Comparison of ENCODE assay signal across 8 cellular contexts in the genomic region with DNA sequence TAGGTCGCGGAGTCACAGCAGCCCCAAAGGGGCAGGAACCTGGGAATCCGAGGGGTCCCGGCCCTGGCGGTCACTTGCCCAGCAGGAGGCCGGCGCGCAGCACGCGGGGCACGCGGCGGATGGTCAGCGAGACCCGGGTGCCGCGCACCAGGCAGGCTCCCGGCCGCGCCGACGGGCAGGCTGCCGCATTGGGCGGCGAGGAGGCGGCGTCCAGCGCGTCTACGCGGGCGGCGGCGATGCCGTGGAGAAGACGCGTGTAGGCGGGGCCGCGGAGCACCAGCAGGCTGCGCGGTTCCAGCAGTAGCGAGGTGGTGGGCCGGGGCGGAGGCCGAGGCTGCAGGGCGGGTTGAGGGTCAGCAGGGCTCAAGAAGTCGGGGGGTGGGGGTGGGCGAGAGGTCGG. TPM values are rescaled to one million over a fixed set of nuclear protein-coding genes. Genes with fewer than 3 reads are reported as not detected.
DNase-seq lines count a peak whose midpoint lies in the region; ATAC-seq, FAIRE-seq and TF ChIP-seq lines count a peak whose summit lies in the region.

No MANE protein-coding gene starts in this region.

- H3K9me3 ChIP-seq in SK-N-MC (ENCODE audit: low read depth, low read length) (no peaks in the 10 kb centered on the region), body of pancreas (no peaks in the 10 kb centered on the region), iPS DF 6.9 (ENCODE audit: control insufficient read depth, insufficient read depth, low read length) (no peaks in the 10 kb centered on the region)

- H3K27me3 ChIP-seq in body of pancreas (no peaks in the 10 kb centered on the region), iPS DF 6.9 (ENCODE audit: control insufficient read depth, insufficient read depth, low read length) (no peaks in the 10 kb centered on the region)

- peak; percentile 51 for DNase-seq in AG10803 (ENCODE audit: low read depth)
- peak; percentile 52 for DNase-seq in HPDE6-E6E7 (ENCODE audit: extremely low spot score)
- DNase-seq in SK-N-MC (ENCODE audit: low read depth, low spot score): no peak
- DNase-seq in body of pancreas: peak; percentile 66 to 78 (median 74)
- no peak for DNase-seq in iPS DF 6.9 (ENCODE audit: low read depth, low spot score)
- no peak for DNase-seq in skeletal muscle cell (ENCODE audit: low read depth)
- no peak for DNase-seq in HTR-8/SVneo (ENCODE audit: insufficient read length, low spot score)

- peaks cover 29% of the 10 kb centered on the region for H3K4me1 ChIP-seq in body of pancreas
- peaks cover 2% of the 10 kb centered on the region; the same call in 1 of the 2 replicates for H3K4me1 ChIP-seq in iPS DF 6.9 (ENCODE audit: control insufficient read depth, insufficient read depth, low read length)

- peak in 2 of 3 donors; percentile 8 to 10 for TF ChIP-seq POLR2A in body of pancreas (IDR thresholded peaks at IDR 0.05)

- H3K4me3 ChIP-seq in AG10803 (ENCODE audit: low read length) (peak overlapping the region; percentile 57), SK-N-MC (peak overlapping the region; percentile 76), body of pancreas (peak overlapping the region; percentile 10 to 18), iPS DF 6.9 (ENCODE audit: low read length) (peak overlapping the region; percentile 51; the same call in 1 of the 2 replicates), skeletal muscle cell (ENCODE audit: low read depth, low read length) (peak overlapping the region; percentile 48)

- TF ChIP-seq CTCF in AG10803 (conservative IDR thresholded peaks at IDR 0.05; ENCODE audit: low read length) (no peak), body of pancreas (IDR thresholded peaks at IDR 0.05) (no peak)

- WGBS in body of pancreas, 2 donors: 1% methylated on average over 14 to 46 of the region's 50 CpGs
- no CpG with 5 or more reads among the region's 50 CpGs for WGBS in iPS DF 6.9 (ENCODE audit: insufficient coverage, insufficient read length)

- H3K9ac ChIP-seq in SK-N-MC (ENCODE audit: insufficient read length): peak overlapping the region; percentile 76

- H3K36me3 ChIP-seq in SK-N-MC (ENCODE audit: insufficient read depth, low read length) (no peaks in the 10 kb centered on the region), body of pancreas (replicated peaks in 1 of 2; ENCODE audit: insufficient read depth in 1 of 2, low read depth in 2 of 2) (no peaks in the 10 kb centered on the region), iPS DF 6.9 (ENCODE audit: control insufficient read depth, insufficient read depth, low read length) (peaks cover 6% of the 10 kb centered on the region; the same call in 1 of the 2 replicates)

- peak; percentile 50 for ATAC-seq in body of pancreas
- no peak for ATAC-seq in GM21528 (IDR thresholded peaks at IDR 0.05; ENCODE audit: low FRiP score, unreplicated experiment)

- no peak for FAIRE-seq in HTR-8/SVneo (lab: Jason Lieb, UNC)

- intact Hi-C loops in body of pancreas (cut with DNase I): no loop called here

- H3K27ac ChIP-seq in SK-N-MC (no peak overlapping the region), body of pancreas (peak overlapping the region in 3 of 4 donors; percentile 65 to 84 (median 74)), iPS DF 6.9 (ENCODE audit: low read length) (no peak overlapping the region)

RNA-seq across cellular contexts. Expression of gene SYNE4, which starts 0.6 kb away (rescaled TPM):
- 1 to 10 TPM; 4.9 to 9.3 TPM for total RNA-seq in body of pancreas

RNA-seq across cellular contexts. Expression of gene ALKBH6, which starts 4.8 kb away (rescaled TPM):
- 10 to 100 TPM in 1 of 2 donors, 1 to 10 TPM in 1; 9.6 to 33.0 TPM for total RNA-seq in body of pancreas

RNA-seq across cellular contexts. Expression of gene SDHAF1, which starts 14.2 kb away (rescaled TPM):
- total RNA-seq in body of pancreas: 10 to 100 TPM; 33.9 to 39.2 TPM

RNA-seq across cellular contexts. Expression of gene CLIP3, which starts 23.5 kb away (rescaled TPM):
- 1 to 10 TPM; 3.3 to 4.9 TPM for total RNA-seq in body of pancreas

RNA-seq across cellular contexts. Expression of gene THAP8, which starts 44.9 kb away (rescaled TPM):
- total RNA-seq in body of pancreas: 1 to 10 TPM; 1.3 to 6.0 TPM

Comparison
In these comparisons a context has a peak if more than half of its experiments do, and no peak if none do; other contexts are left out.
1. DNase-seq: peak in AG10803 (single experiment), HPDE6-E6E7 (single experiment) and body of pancreas (4 of 4); none in SK-N-MC (single experiment), iPS DF 6.9 (single experiment), skeletal muscle cell (single experiment) and HTR-8/SVneo (single experiment).
2. H3K4me3 ChIP-seq: peak in every context shown above with its lines; median percentile 76 in SK-N-MC; 57 in AG10803; 51 in iPS DF 6.9; 48 in skeletal muscle cell; 14 in body of pancreas.
3. H3K27ac ChIP-seq: peak in body of pancreas (3 of 4); none in SK-N-MC (single experiment) and iPS DF 6.9 (single experiment).